Comparison of ENCODE assay signal across 12 cellular contexts in genomic region chr7:150990416-150991186, GRCh38. TPM values are rescaled to one million over a fixed set of nuclear protein-coding genes. Genes with fewer than 3 reads are reported as not detected.
A peak's percentile ranks its signal among the peaks of the same experiment; 100 is the strongest.
DNase-seq lines count a peak whose midpoint lies in the region; ATAC-seq, FAIRE-seq and TF ChIP-seq lines count a peak whose summit lies in the region.
"Had no signal": no experiment of that assay in that cellular context is flagged by ENCODE, and none has a peak within 500 bp of the region (broad histone marks: within the 10 kb centered on the region; RNA-seq: fewer than 3 reads in every experiment).

NOS3 (plus strand) TSS chr7:150991017; CDS start chr7:150993804, 2,787 bp downstream.

- H3K9me3 Mint-ChIP-seq in activated naive CD8-positive, alpha-beta T cell treated with anti-CD3 and anti-CD28 coated beads, Interleukin-2, amount 10 ng/mL, durations not matched to agents 7 days and 5 days = peaks cover 13% of the 10 kb centered on the region
- peaks cover 20% of the 10 kb centered on the region for H3K9me3 Mint-ChIP-seq in activated naive CD8-positive, alpha-beta T cell treated with anti-CD3 and anti-CD28 coated beads for 36 hours

- peak within 1 kb of the TSS; percentile 2 for H3K27ac Mint-ChIP-seq in activated naive CD8-positive, alpha-beta T cell treated with anti-CD3 and anti-CD28 coated beads, Interleukin-2, amount 10 ng/mL, durations not matched to agents 7 days and 5 days
- H3K27ac Mint-ChIP-seq in activated naive CD8-positive, alpha-beta T cell treated with anti-CD3 and anti-CD28 coated beads for 36 hours = no peak within 1 kb of the TSS
- H3K27ac Mint-ChIP-seq: activated T-cell treated with anti-CD3 and anti-CD28 coated beads, Interleukin-2, amount 50 U/mL, for 24 hours had no signal

- POLR2A ChIA-PET in activated naive CD8-positive, alpha-beta T cell treated with anti-CD3 and anti-CD28 coated beads, Interleukin-2, amount 10 ng/mL, durations not matched to agents 7 days and 5 days (lab: Charles Lee) = interaction anchor here (0.9 kb wide), 1 partner anchor 17 kb away, joined by 3 read pairs; no protein-coding TSS in a partner anchor

- H3K27me3 ChIP-seq in bronchial epithelial cell (ENCODE audit: control insufficient read depth, insufficient read depth, low read length) (no peaks in the 10 kb centered on the region), left lung (peaks cover 0 to 30% of the 10 kb centered on the region in 2 donors)

- TF ChIP-seq CTCF in bronchial epithelial cell (IDR thresholded peaks at IDR 0.05; ENCODE audit: insufficient read depth, low read length, severe bottlenecking) (no peak), left lung (IDR thresholded peaks at IDR 0.05) (no peak)

- no peak within 1 kb of the TSS for H3K4me3 ChIP-seq in bronchial epithelial cell (ENCODE audit: low read depth, low read length)
- no peak within 1 kb of the TSS for H3K4me3 ChIP-seq in left lung

- no peak for FAIRE-seq in bronchial epithelial cell (lab: Jason Lieb, UNC)

- intact Hi-C loops in left lung (cut with DNase I) = no loop called here

- DNase-seq in activated naive CD8-positive, alpha-beta T cell treated with anti-CD3 and anti-CD28 coated beads, Interleukin-2, amount 10 ng/mL, durations not matched to agents 7 days and 5 days = no peak
- no peak for DNase-seq in activated naive CD8-positive, alpha-beta T cell treated with anti-CD3 and anti-CD28 coated beads for 36 hours
- DNase-seq in bronchial epithelial cell (ENCODE audit: low read depth) = peak; percentile 55
- peak in 1 of 2 donors; percentile 40 for DNase-seq in left lung
- DNase-seq in ureter (ENCODE audit: low spot score) = no peak
- no peak for DNase-seq in medulla oblongata (ENCODE audit: extremely low spot score)
- DNase-seq: activated T-cell treated with anti-CD3 and anti-CD28 coated beads, Interleukin-2, amount 50 U/mL, for 24 hours; immature natural killer cell; NCI-H345 had no signal

- no peak within 1 kb of the TSS for H3K4me3 Mint-ChIP-seq in activated naive CD8-positive, alpha-beta T cell treated with anti-CD3 and anti-CD28 coated beads, Interleukin-2, amount 10 ng/mL, durations not matched to agents 7 days and 5 days
- no peak within 1 kb of the TSS for H3K4me3 Mint-ChIP-seq in activated naive CD8-positive, alpha-beta T cell treated with anti-CD3 and anti-CD28 coated beads for 36 hours
- H3K4me3 Mint-ChIP-seq: activated T-cell treated with anti-CD3 and anti-CD28 coated beads, Interleukin-2, amount 50 U/mL, for 24 hours; central memory CD8-positive, alpha-beta T cell; immature natural killer cell had no signal

- peaks cover 26% of the 10 kb centered on the region for H3K27me3 Mint-ChIP-seq in activated naive CD8-positive, alpha-beta T cell treated with anti-CD3 and anti-CD28 coated beads, Interleukin-2, amount 10 ng/mL, durations not matched to agents 7 days and 5 days
- H3K27me3 Mint-ChIP-seq in activated naive CD8-positive, alpha-beta T cell treated with anti-CD3 and anti-CD28 coated beads for 36 hours = peaks cover 15% of the 10 kb centered on the region
- H3K27me3 Mint-ChIP-seq: activated T-cell treated with anti-CD3 and anti-CD28 coated beads, Interleukin-2, amount 50 U/mL, for 24 hours had no signal

- H3K36me3 ChIP-seq in bronchial epithelial cell (ENCODE audit: control insufficient read depth, insufficient read depth, low read length) (no peaks in the 10 kb centered on the region), left lung (no peaks in the 10 kb centered on the region)

- H3K36me3 Mint-ChIP-seq in activated naive CD8-positive, alpha-beta T cell treated with anti-CD3 and anti-CD28 coated beads, Interleukin-2, amount 10 ng/mL, durations not matched to agents 7 days and 5 days = peaks cover 1% of the 10 kb centered on the region
- H3K36me3 Mint-ChIP-seq in activated naive CD8-positive, alpha-beta T cell treated with anti-CD3 and anti-CD28 coated beads for 36 hours = peaks cover 2% of the 10 kb centered on the region
- H3K36me3 Mint-ChIP-seq: immature natural killer cell had no signal

- H3K4me1 Mint-ChIP-seq in activated naive CD8-positive, alpha-beta T cell treated with anti-CD3 and anti-CD28 coated beads, Interleukin-2, amount 10 ng/mL, durations not matched to agents 7 days and 5 days = peaks cover 21% of the 10 kb centered on the region
- peaks cover 17% of the 10 kb centered on the region for H3K4me1 Mint-ChIP-seq in activated naive CD8-positive, alpha-beta T cell treated with anti-CD3 and anti-CD28 coated beads for 36 hours

- no peak within 1 kb of the TSS for H3K27ac ChIP-seq in left lung

- ATAC-seq in activated naive CD8-positive, alpha-beta T cell treated with anti-CD3 and anti-CD28 coated beads, Interleukin-2, amount 10 ng/mL, durations not matched to agents 7 days and 5 days (ENCODE audit: low read depth) = no peak
- ATAC-seq in left lung (no peak), GM21619 (IDR thresholded peaks at IDR 0.05; ENCODE audit: unreplicated experiment) (no peak), HG03469 (IDR thresholded peaks at IDR 0.05; ENCODE audit: unreplicated experiment) (no peak)

- peaks cover 0 to 12% of the 10 kb centered on the region in 2 donors for H3K9me3 ChIP-seq in left lung

- peaks cover 3 to 44% of the 10 kb centered on the region in 2 donors for H3K4me1 ChIP-seq in left lung

RNA-seq across cellular contexts. Expression of gene NOS3, which starts in this region (rescaled TPM):
- 10 to 100 TPM; 12.5 to 15.8 TPM for total RNA-seq in activated naive CD8-positive, alpha-beta T cell treated with anti-CD3 and anti-CD28 coated beads, Interleukin-2, amount 10 ng/mL, durations not matched to agents 7 days and 5 days
- total RNA-seq in activated naive CD8-positive, alpha-beta T cell treated with anti-CD3 and anti-CD28 coated beads for 36 hours = 1 to 10 TPM; 5.8 to 6.1 TPM
- total RNA-seq in bronchial epithelial cell = under 0.01 TPM in 2 replicates
- 10 to 100 TPM; 12.1 to 21.8 TPM for total RNA-seq in left lung
- 50.7 TPM for total RNA-seq in ureter

Comparison
In these comparisons a context has a peak if more than half of its experiments do, and no peak if none do; other contexts are left out.
1. Peak in DNase-seq in bronchial epithelial cell; RNA of the gene not detected or under 1 TPM.